1 cellular context compared by ENCODE assay signal in the genomic region with DNA sequence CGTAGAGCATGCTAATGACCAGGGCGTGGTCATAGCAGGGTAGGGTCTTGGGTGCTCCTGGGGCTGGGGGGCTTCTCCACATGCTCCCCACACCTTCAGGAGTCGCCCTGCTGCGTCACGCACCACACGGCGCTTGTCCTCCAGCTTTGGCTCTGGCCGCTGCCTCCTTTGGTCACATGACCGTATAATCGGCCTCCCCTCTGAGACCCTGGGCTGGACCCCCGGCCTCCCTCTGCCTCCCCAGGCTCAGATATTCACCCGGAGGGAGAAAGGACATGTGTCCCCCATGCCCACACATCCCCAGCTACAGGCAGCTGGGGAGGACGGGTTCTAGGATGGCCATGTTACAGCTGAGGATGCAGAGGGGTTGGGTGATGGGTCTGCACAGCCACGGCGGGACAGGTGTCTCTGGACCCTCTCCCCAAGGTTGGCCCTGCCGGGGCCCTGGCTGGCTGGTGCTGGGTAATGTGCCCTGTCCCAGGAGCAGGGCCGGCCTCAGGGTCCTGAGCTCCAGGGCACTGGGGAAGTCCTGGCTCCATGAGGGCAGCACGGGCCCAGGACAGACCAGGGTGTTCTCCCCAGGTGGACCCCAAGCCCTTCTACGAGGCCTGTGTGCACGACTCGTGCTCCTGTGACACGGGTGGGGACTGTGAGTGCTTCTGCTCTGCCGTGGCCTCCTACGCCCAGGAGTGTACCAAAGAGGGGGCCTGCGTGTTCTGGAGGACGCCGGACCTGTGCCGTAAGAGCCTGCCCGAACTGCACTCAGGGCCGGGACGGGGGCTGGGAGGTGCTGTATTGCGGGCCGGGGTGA.
TF ChIP-seq lines count a peak whose summit lies in the region.

No MANE protein-coding gene starts in this region.

TF ChIP-seq in WTC11, 78 proteins besides CTCF, POLR2A, EP300 and RAD21 (continued from another document):
- TF ChIP-seq, protein P1, sequence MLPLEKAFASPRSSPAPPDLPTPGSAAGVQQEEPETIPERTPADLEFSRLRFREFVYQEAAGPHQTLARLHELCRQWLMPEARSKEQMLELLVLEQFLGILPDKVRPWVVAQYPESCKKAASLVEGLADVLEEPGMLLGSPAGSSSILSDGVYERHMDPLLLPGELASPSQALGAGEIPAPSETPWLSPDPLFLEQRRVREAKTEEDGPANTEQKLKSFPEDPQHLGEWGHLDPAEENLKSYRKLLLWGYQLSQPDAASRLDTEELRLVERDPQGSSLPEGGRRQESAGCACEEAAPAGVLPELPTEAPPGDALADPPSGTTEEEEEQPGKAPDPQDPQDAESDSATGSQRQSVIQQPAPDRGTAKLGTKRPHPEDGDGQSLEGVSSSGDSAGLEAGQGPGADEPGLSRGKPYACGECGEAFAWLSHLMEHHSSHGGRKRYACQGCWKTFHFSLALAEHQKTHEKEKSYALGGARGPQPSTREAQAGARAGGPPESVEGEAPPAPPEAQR (CRISPR knock-in tag; IDR thresholded peaks at IDR 0.05): no peak
- TF ChIP-seq GTF2I (CRISPR knock-in tag; conservative IDR thresholded peaks at IDR 0.05): no peak
- TF ChIP-seq CBFB (CRISPR knock-in tag; IDR thresholded peaks at IDR 0.05; ENCODE audit: low read depth): no peak
- TF ChIP-seq, protein P2, sequence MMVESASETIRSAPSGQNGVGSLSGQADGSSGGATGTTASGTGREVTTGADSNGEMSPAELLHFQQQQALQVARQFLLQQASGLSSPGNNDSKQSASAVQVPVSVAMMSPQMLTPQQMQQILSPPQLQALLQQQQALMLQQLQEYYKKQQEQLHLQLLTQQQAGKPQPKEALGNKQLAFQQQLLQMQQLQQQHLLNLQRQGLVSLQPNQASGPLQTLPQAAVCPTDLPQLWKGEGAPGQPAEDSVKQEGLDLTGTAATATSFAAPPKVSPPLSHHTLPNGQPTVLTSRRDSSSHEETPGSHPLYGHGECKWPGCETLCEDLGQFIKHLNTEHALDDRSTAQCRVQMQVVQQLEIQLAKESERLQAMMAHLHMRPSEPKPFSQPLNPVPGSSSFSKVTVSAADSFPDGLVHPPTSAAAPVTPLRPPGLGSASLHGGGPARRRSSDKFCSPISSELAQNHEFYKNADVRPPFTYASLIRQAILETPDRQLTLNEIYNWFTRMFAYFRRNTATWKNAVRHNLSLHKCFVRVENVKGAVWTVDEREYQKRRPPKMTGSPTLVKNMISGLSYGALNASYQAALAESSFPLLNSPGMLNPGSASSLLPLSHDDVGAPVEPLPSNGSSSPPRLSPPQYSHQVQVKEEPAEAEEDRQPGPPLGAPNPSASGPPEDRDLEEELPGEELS (CRISPR knock-in tag; IDR thresholded peaks at IDR 0.05): no peak
- TF ChIP-seq, protein P3, sequence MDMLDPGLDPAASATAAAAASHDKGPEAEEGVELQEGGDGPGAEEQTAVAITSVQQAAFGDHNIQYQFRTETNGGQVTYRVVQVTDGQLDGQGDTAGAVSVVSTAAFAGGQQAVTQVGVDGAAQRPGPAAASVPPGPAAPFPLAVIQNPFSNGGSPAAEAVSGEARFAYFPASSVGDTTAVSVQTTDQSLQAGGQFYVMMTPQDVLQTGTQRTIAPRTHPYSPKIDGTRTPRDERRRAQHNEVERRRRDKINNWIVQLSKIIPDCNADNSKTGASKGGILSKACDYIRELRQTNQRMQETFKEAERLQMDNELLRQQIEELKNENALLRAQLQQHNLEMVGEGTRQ (CRISPR knock-in tag; IDR thresholded peaks at IDR 0.05): peak; percentile 60
- TF ChIP-seq, protein P4, sequence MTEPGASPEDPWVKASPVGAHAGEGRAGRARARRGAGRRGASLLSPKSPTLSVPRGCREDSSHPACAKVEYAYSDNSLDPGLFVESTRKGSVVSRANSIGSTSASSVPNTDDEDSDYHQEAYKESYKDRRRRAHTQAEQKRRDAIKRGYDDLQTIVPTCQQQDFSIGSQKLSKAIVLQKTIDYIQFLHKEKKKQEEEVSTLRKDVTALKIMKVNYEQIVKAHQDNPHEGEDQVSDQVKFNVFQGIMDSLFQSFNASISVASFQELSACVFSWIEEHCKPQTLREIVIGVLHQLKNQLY (CRISPR knock-in tag; IDR thresholded peaks at IDR 0.05): no peak
